ENCODE assay signal across 10 cellular contexts in the genomic region with DNA sequence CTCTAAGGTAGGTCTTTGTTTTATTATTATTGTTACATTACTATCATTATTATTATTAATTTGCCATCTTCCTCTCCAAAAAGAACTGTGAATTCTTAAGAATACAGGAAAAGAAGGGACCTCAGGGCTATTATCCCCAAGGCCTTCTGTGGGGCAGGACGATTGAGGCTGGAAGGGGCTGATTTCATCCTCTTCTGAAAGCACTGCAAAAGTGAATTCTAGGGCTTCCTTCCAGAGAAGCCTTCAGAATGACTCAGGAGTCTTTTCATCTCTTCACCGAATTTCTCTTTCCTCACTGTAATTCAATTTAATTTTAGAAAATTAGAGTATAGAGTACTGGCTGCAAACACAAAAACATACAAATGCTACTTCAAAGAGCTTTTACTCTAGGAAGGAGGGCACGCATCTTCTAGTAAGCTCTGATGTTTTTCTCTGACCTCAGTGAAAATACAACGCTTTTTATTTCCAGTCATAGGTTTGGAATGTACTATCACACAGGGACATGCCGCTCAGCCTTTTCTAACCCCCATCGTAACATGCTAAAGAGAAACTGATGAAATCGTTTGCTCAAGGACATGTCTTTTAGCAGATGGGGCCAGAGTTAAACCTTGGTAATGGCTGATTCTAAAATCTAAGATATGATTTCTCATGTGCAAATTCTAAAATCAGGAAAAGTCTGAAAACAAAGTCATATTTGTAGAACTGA.
A peak's percentile ranks its signal among the peaks of the same experiment; 100 is the strongest.
DNase-seq lines count a peak whose midpoint lies in the region; ATAC-seq, FAIRE-seq and TF ChIP-seq lines count a peak whose summit lies in the region.
"Had no signal": no experiment of that assay in that cellular context is flagged by ENCODE, and none has a peak within 500 bp of the region (broad histone marks: within the 10 kb centered on the region; RNA-seq: fewer than 3 reads in every experiment).

No MANE protein-coding gene starts in this region.

- intact Hi-C loops in Panc1 (cut with micrococcal nuclease; ENCODE audit: unreplicated experiment) (no loop called here), PC-9 (cut with micrococcal nuclease; ENCODE audit: unreplicated experiment) (loop anchor here (5.0 kb wide), 1 partner anchor 329 kb away; no protein-coding TSS in a partner anchor)
- intact Hi-C loops in naive thymus-derived CD4-positive, alpha-beta T cell (cut with micrococcal nuclease) = loop anchor here (1.0 to 10.0 kb wide), 8 partner anchors 214 to 1203 kb away; no protein-coding TSS in a partner anchor

- no peak; a peak in 1 of 5 replicates for TF ChIP-seq EP300 in A549 (IDR thresholded peaks at IDR 0.05)

- H3K4me3 ChIP-seq in A549 = no peak overlapping the region
- H3K4me3 ChIP-seq in Panc1 (ENCODE audit: low read depth in 2 of 2, low read length in 2 of 2) = 0 out of 4 replicates have a peak overlapping the region, but pooled peaks of 1 of the 2 experiments have one; percentile 8
- H3K4me3 ChIP-seq in epithelial cell of proximal tubule (ENCODE audit: low read depth, low read length) = no peak overlapping the region
- no peak overlapping the region for H3K4me3 ChIP-seq in naive thymus-derived CD4-positive, alpha-beta T cell (ENCODE audit: low read length)
- H3K4me3 ChIP-seq in PC-9 = no peak overlapping the region
- H3K4me3 ChIP-seq: BLaER1 treated with 17β-estradiol and CSF1 and Interleukin-3, amounts not matched to agents 10 nM and 100 nM had no signal

- H4K20me1 ChIP-seq in PC-9 (ENCODE audit: insufficient read depth) = no peaks in the 10 kb centered on the region
- H4K20me1 ChIP-seq: BLaER1 treated with 17β-estradiol and CSF1 and Interleukin-3, amounts not matched to agents 10 nM and 100 nM had no signal

- H3K27me3 Mint-ChIP-seq in naive thymus-derived CD4-positive, alpha-beta T cell = peaks cover 0 to 28% (median 0%) of the 10 kb centered on the region in 5 donors

- 15% methylated on average over 7 of the region's 7 CpGs for WGBS in A549 (ENCODE audit: missing lambda C conversion rate)

- H3K36me3 ChIP-seq in Panc1 (ENCODE audit: control insufficient read depth, insufficient read depth, low read length) (no peaks in the 10 kb centered on the region), PC-9 (ENCODE audit: low read depth) (no peaks in the 10 kb centered on the region)
- H3K36me3 ChIP-seq in naive thymus-derived CD4-positive, alpha-beta T cell (ENCODE audit: control insufficient read depth in 2 of 3, insufficient read depth in 3 of 3, low read length in 3 of 3) = no peaks in the 10 kb centered on the region
- H3K36me3 ChIP-seq: BLaER1 treated with 17β-estradiol and CSF1 and Interleukin-3, amounts not matched to agents 10 nM and 100 nM had no signal

- DNase-seq in A549 (ENCODE audit: low read depth in 1 of 2, low spot score in 1 of 2) (peak in 1 of 2 experiments; percentile 38), Panc1 (ENCODE audit: low read depth, low spot score) (no peak), epithelial cell of proximal tubule (ENCODE audit: low read depth) (peak; percentile 78), PC-9 (no peak), cerebellum (ENCODE audit: low spot score) (no peak)
- DNase-seq in naive thymus-derived CD4-positive, alpha-beta T cell = no peak

- CTCF ChIA-PET in A549 (lab: Yijun Ruan, JAX) (interaction anchor here (1.3 to 2.6 kb wide), 3 partner anchors 9 to 288 kb away, joined by 4 to 8 read pairs (median 6); no protein-coding TSS in a partner anchor), Panc1 (lab: Charles Lee) (no interaction called here), PC-9 (lab: Charles Lee) (no interaction called here)
- CTCF ChIA-PET in naive thymus-derived CD4-positive, alpha-beta T cell (lab: Charles Lee) = interaction anchor here (0.6 to 1.5 kb wide), 8 partner anchors 55 to 1205 kb away, joined by 3 to 4 read pairs (median 3); no protein-coding TSS in a partner anchor

- ATAC-seq in A549 (peak; percentile 74 to 82; a peak in 5 of 6 replicates), Panc1 (peak; percentile 62; the same call in 1 of the 2 replicates), GM19467 (IDR thresholded peaks at IDR 0.05; ENCODE audit: unreplicated experiment) (no peak), HG03521 (IDR thresholded peaks at IDR 0.05; ENCODE audit: unreplicated experiment) (no peak)
- ATAC-seq in naive thymus-derived CD4-positive, alpha-beta T cell = no peak

- H3K4me1 ChIP-seq in A549 (peaks cover 20% of the 10 kb centered on the region), Panc1 (ENCODE audit: control insufficient read depth, insufficient read depth, low read length) (peaks cover 10% of the 10 kb centered on the region; the same call in 1 of the 2 replicates), PC-9 (replicated peaks; ENCODE audit: insufficient read depth) (no peaks in the 10 kb centered on the region)
- peaks cover 0 to 38% of the 10 kb centered on the region in 2 donors for H3K4me1 ChIP-seq in naive thymus-derived CD4-positive, alpha-beta T cell (ENCODE audit: control insufficient read depth in 2 of 2, insufficient read depth in 2 of 2, low read length in 2 of 2)

- in situ Hi-C loops in Panc1 (cut with HindIII; ENCODE audit: low pct_unique_long_range_greater_than_20kb, low sequenced_read_pairs) = no loop called here

- 0 out of 5 replicates have a peak, but pooled peaks of 1 of the 2 experiments have one; percentile 13 for TF ChIP-seq RAD21 in A549 (conservative IDR thresholded peaks at IDR 0.05 in 1 of 2, IDR thresholded peaks at IDR 0.05 in 1 of 2)

- no peak overlapping the region for H2AFZ ChIP-seq in PC-9

- H3K9me3 ChIP-seq in A549 (no peaks in the 10 kb centered on the region), Panc1 (ENCODE audit: control insufficient read depth, insufficient read depth, low read depth, low read length) (no peaks in the 10 kb centered on the region), PC-9 (ENCODE audit: insufficient read depth, low read depth) (no peaks in the 10 kb centered on the region)
- no peaks in the 10 kb centered on the region for H3K9me3 ChIP-seq in naive thymus-derived CD4-positive, alpha-beta T cell (ENCODE audit: control insufficient read depth in 2 of 3, low read length in 3 of 3)

- H3F3A ChIP-seq in PC-9 (ENCODE audit: insufficient read depth, low read depth) = no peaks in the 10 kb centered on the region

- peak overlapping the region; percentile 73 to 76 for H3K27ac ChIP-seq in A549
- H3K27ac ChIP-seq in Panc1 (ENCODE audit: low read length) = peak overlapping the region; percentile 60
- H3K27ac ChIP-seq in naive thymus-derived CD4-positive, alpha-beta T cell (ENCODE audit: low read depth, low read length) = peak overlapping the region; percentile 51
- no peak overlapping the region for H3K27ac ChIP-seq in PC-9
- H3K27ac ChIP-seq: BLaER1 treated with 17β-estradiol and CSF1 and Interleukin-3, amounts not matched to agents 10 nM and 100 nM had no signal

- no peak for FAIRE-seq in A549 (lab: Jason Lieb, UNC)

- H3K4me3 Mint-ChIP-seq in naive thymus-derived CD4-positive, alpha-beta T cell = peak overlapping the region in 2 of 10 donors; percentile 40 to 57

- no peak for TF ChIP-seq CTCF in A549 (IDR thresholded peaks at IDR 0.05)
- no peak for TF ChIP-seq CTCF in Panc1 (IDR thresholded peaks at IDR 0.05)
- TF ChIP-seq CTCF in epithelial cell of proximal tubule (conservative IDR thresholded peaks at IDR 0.05; ENCODE audit: low read depth, low read length) = no peak
- no peak for TF ChIP-seq CTCF in PC-9 (conservative IDR thresholded peaks at IDR 0.05)

- no TSS peak for BruUV-seq in Panc1 (replicated peaks; lab: Mats Ljungman, UMichigan)
- BruUV-seq in PC-9 (replicated peaks; lab: Mats Ljungman, UMichigan) = no TSS peak

- TF ChIP-seq POLR2A in A549 (IDR thresholded peaks at IDR 0.05; ENCODE audit: low read length) = no peak

- no peaks in the 10 kb centered on the region for H3K9me2 ChIP-seq in PC-9 (ENCODE audit: insufficient read depth)

- H3K4me2 ChIP-seq in A549 (peak overlapping the region; percentile 70), PC-9 (no peak overlapping the region)

- no peaks in the 10 kb centered on the region for H3K27me3 ChIP-seq in Panc1 (ENCODE audit: control insufficient read depth, insufficient read depth, low read length)
- H3K27me3 ChIP-seq in naive thymus-derived CD4-positive, alpha-beta T cell (ENCODE audit: control insufficient read depth in 2 of 2, insufficient read depth in 2 of 2, low read length in 2 of 2) = peaks cover 0 to 6% of the 10 kb centered on the region in 2 donors
- no peaks in the 10 kb centered on the region for H3K27me3 ChIP-seq in PC-9 (ENCODE audit: insufficient read depth, low read depth)
- H3K27me3 ChIP-seq: BLaER1 treated with 17β-estradiol and CSF1 and Interleukin-3, amounts not matched to agents 10 nM and 100 nM had no signal

- peaks cover 7 to 51% (median 36%) of the 10 kb centered on the region in 7 donors for H3K4me1 Mint-ChIP-seq in naive thymus-derived CD4-positive, alpha-beta T cell

- peak overlapping the region in 7 of 9 donors; percentile 16 to 87 (median 76) for H3K27ac Mint-ChIP-seq in naive thymus-derived CD4-positive, alpha-beta T cell
- H3K27ac Mint-ChIP-seq: activated T-helper 2 cell treated with anti-CD3 and anti-CD28 coated beads, Interferon-gamma antibody, Interleukin-2, Interleukin-4, amounts not matched to agents 10 μg/mL and 5 μg/mL and 100 μg/mL, durations not matched to agents 14 hours and 24 hours and 36 hours had no signal

- H3K36me3 Mint-ChIP-seq in naive thymus-derived CD4-positive, alpha-beta T cell = peaks cover 0 to 3% (median 0%) of the 10 kb centered on the region in 5 donors

- H3K9me3 Mint-ChIP-seq in naive thymus-derived CD4-positive, alpha-beta T cell = peaks cover 0 to 6% (median 0%) of the 10 kb centered on the region in 11 donors

- no peaks in the 10 kb centered on the region for H3K79me2 ChIP-seq in PC-9 (ENCODE audit: low read depth)

- POLR2A ChIA-PET in A549 (lab: Yijun Ruan, JAX) = interaction anchor here (1.4 kb wide), 1 partner anchor 332 kb away, joined by 4 read pairs; the partner anchor contains the start of gene KLF6
- POLR2A ChIA-PET in Panc1 (lab: Charles Lee) = no interaction called here
- POLR2A ChIA-PET in naive thymus-derived CD4-positive, alpha-beta T cell (lab: Charles Lee) = interaction anchor here (1.0 to 6.3 kb wide), 4 partner anchors 13 to 331 kb away, joined by 3 to 59 read pairs (median 4); partner anchors contain the start of gene KLF6
- POLR2A ChIA-PET in PC-9 (lab: Charles Lee; ENCODE audit: unreplicated experiment) = interaction anchor here (0.5 to 0.7 kb wide), 4 partner anchors 30 to 1174 kb away, joined by 4 to 7 read pairs (median 6); no protein-coding TSS in a partner anchor

TF ChIP-seq in A549, 52 proteins besides CTCF, POLR2A, EP300 and RAD21 (continues in another document):
- TF ChIP-seq RCOR1 (IDR thresholded peaks at IDR 0.05; ENCODE audit: low read depth, low read length) = no peak

Comparison
In these comparisons a context has a peak if more than half of its experiments do, and no peak if none do; other contexts are left out.
1. ATAC-seq: peak in A549 (2 of 2) and Panc1 (single experiment); none in naive thymus-derived CD4-positive, alpha-beta T cell (single experiment), GM19467 (single experiment) and HG03521 (single experiment).
2. CTCF ChIA-PET loops: an anchor here in A549 (1.3 to 2.6 kb wide) and naive thymus-derived CD4-positive, alpha-beta T cell (0.6 to 1.5 kb wide); none called in Panc1 and PC-9.